1 cellular context compared by ENCODE assay signal in genomic region chr2:36433311-36434217, GRCh38.
TF ChIP-seq lines count a peak whose summit lies in the region.

No MANE protein-coding gene starts in this region.

TF ChIP-seq in HepG2, 621 proteins besides CTCF, POLR2A, EP300 and RAD21 (continued from another document):
- TF ChIP-seq, protein P1, sequence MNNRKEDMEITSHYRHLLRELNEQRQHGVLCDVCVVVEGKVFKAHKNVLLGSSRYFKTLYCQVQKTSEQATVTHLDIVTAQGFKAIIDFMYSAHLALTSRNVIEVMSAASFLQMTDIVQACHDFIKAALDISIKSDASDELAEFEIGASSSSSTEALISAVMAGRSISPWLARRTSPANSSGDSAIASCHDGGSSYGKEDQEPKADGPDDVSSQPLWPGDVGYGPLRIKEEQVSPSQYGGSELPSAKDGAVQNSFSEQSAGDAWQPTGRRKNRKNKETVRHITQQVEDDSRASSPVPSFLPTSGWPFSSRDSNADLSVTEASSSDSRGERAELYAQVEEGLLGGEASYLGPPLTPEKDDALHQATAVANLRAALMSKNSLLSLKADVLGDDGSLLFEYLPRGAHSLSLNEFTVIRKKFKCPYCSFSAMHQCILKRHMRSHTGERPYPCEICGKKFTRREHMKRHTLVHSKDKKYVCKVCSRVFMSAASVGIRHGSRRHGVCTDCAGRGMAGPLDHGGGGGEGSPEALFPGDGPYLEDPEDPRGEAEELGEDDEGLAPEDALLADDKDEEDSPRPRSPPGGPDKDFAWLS (CRISPR knock-in tag; IDR thresholded peaks at IDR 0.05; ENCODE audit: borderline replicate concordance) = no peak
- TF ChIP-seq MTF1 (CRISPR knock-in tag; IDR thresholded peaks at IDR 0.05) = no peak
- TF ChIP-seq HMGXB4 (CRISPR knock-in tag; IDR thresholded peaks at IDR 0.05; ENCODE audit: borderline replicate concordance in 1 of 2, low read depth in 1 of 2) = peak in 1 of 2 experiments; percentile 37; a peak in 1 of 4 replicates
- peak; percentile 85 for TF ChIP-seq HDAC2 (CRISPR knock-in tag; IDR thresholded peaks at IDR 0.05)
- TF ChIP-seq NFYC (CRISPR knock-in tag; IDR thresholded peaks at IDR 0.05) = no peak
- TF ChIP-seq ZNF670 (CRISPR knock-in tag; IDR thresholded peaks at IDR 0.05; ENCODE audit: borderline replicate concordance) = no peak
- TF ChIP-seq HHEX (CRISPR knock-in tag; IDR thresholded peaks at IDR 0.05) = peak; percentile 92
- TF ChIP-seq ZFP41 (CRISPR knock-in tag; IDR thresholded peaks at IDR 0.05; ENCODE audit: borderline replicate concordance) = no peak
- TF ChIP-seq KMT2A (CRISPR knock-in tag; IDR thresholded peaks at IDR 0.05) = no peak
- TF ChIP-seq ZNF776 (CRISPR knock-in tag; IDR thresholded peaks at IDR 0.05) = no peak
- peak; percentile 48; the same call in 1 of the 2 replicates for TF ChIP-seq ZFX (CRISPR knock-in tag; IDR thresholded peaks at IDR 0.05; ENCODE audit: low read depth)
- TF ChIP-seq, protein P2, sequence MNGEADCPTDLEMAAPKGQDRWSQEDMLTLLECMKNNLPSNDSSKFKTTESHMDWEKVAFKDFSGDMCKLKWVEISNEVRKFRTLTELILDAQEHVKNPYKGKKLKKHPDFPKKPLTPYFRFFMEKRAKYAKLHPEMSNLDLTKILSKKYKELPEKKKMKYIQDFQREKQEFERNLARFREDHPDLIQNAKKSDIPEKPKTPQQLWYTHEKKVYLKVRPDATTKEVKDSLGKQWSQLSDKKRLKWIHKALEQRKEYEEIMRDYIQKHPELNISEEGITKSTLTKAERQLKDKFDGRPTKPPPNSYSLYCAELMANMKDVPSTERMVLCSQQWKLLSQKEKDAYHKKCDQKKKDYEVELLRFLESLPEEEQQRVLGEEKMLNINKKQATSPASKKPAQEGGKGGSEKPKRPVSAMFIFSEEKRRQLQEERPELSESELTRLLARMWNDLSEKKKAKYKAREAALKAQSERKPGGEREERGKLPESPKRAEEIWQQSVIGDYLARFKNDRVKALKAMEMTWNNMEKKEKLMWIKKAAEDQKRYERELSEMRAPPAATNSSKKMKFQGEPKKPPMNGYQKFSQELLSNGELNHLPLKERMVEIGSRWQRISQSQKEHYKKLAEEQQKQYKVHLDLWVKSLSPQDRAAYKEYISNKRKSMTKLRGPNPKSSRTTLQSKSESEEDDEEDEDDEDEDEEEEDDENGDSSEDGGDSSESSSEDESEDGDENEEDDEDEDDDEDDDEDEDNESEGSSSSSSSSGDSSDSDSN (CRISPR knock-in tag; IDR thresholded peaks at IDR 0.05) = no peak
- TF ChIP-seq BORCS8-MEF2B (CRISPR knock-in tag; IDR thresholded peaks at IDR 0.05) = peak; percentile 64; the same call in 1 of the 2 replicates
- TF ChIP-seq GLI4 (CRISPR knock-in tag; IDR thresholded peaks at IDR 0.05; ENCODE audit: borderline replicate concordance) = no peak
- no peak for TF ChIP-seq ZBTB21 (CRISPR knock-in tag; IDR thresholded peaks at IDR 0.05)
- TF ChIP-seq ZBTB38 (CRISPR knock-in tag; IDR thresholded peaks at IDR 0.05) = no peak
- TF ChIP-seq, protein P3, sequence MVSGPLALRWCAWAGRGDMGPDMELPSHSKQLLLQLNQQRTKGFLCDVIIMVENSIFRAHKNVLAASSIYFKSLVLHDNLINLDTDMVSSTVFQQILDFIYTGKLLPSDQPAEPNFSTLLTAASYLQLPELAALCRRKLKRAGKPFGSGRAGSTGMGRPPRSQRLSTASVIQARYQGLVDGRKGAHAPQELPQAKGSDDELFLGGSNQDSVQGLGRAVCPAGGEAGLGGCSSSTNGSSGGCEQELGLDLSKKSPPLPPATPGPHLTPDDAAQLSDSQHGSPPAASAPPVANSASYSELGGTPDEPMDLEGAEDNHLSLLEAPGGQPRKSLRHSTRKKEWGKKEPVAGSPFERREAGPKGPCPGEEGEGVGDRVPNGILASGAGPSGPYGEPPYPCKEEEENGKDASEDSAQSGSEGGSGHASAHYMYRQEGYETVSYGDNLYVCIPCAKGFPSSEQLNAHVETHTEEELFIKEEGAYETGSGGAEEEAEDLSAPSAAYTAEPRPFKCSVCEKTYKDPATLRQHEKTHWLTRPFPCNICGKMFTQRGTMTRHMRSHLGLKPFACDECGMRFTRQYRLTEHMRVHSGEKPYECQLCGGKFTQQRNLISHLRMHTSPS (CRISPR knock-in tag; IDR thresholded peaks at IDR 0.05; ENCODE audit: low read depth) = peak; percentile 82; the same call in 1 of the 2 replicates
- TF ChIP-seq, protein P4, sequence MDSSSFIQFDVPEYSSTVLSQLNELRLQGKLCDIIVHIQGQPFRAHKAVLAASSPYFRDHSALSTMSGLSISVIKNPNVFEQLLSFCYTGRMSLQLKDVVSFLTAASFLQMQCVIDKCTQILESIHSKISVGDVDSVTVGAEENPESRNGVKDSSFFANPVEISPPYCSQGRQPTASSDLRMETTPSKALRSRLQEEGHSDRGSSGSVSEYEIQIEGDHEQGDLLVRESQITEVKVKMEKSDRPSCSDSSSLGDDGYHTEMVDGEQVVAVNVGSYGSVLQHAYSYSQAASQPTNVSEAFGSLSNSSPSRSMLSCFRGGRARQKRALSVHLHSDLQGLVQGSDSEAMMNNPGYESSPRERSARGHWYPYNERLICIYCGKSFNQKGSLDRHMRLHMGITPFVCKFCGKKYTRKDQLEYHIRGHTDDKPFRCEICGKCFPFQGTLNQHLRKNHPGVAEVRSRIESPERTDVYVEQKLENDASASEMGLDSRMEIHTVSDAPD (CRISPR knock-in tag; IDR thresholded peaks at IDR 0.05) = peak; percentile 90
- TF ChIP-seq ZNF503 (CRISPR knock-in tag; IDR thresholded peaks at IDR 0.05) = peak; percentile 57; the same call in 1 of the 2 replicates
- TF ChIP-seq PITX1 (CRISPR knock-in tag; IDR thresholded peaks at IDR 0.05) = peak; percentile 83; the same call in 1 of the 2 replicates
- no peak for TF ChIP-seq TOPORS (CRISPR knock-in tag; IDR thresholded peaks at IDR 0.05)
